In genomic region chr18:60981651-60982050, GRCh38 we compare ENCODE assay signal across 21 cellular contexts.
"Had no signal": no experiment of that assay in that cellular context is flagged by ENCODE, and none has a peak within 500 bp of the region (broad histone marks: within the 10 kb centered on the region; RNA-seq: fewer than 3 reads in every experiment).

No MANE protein-coding gene starts in this region.

- H3K36me3 Mint-ChIP-seq: activated naive CD8-positive, alpha-beta T cell treated with anti-CD3 and anti-CD28 coated beads for 36 hours; brain; natural killer cell; stimulated activated memory B cell treated with anti-CD40 and anti-IgM and Interleukin-4, amounts not matched to agents 10 μg/mL and 1 μg/mL and 100 μg/mL, for 72 hours; type B pancreatic cell had no signal

- DNase-seq: activated B cell treated with CpG ODN at 0.5 μM for 24 hours; activated CD4-positive, alpha-beta T cell treated with anti-CD3 and anti-CD28 coated beads for 36 hours; activated CD4-positive, alpha-beta T cell treated with anti-CD3 and anti-CD28 coated beads, Interleukin-2, amount 50 U/mL, for 4 hours; activated CD8-positive, alpha-beta memory T cell treated with anti-CD3 and anti-CD28 coated beads for 24 hours; activated CD8-positive, alpha-beta memory T cell treated with anti-CD3 and anti-CD28 coated beads, Interleukin-2, amount 50 U/mL, for 48 hours; activated naive CD4-positive, alpha-beta T cell treated with Interleukin-2 at 50 U/mL for 16 hours; activated naive CD8-positive, alpha-beta T cell treated with anti-CD3 and anti-CD28 coated beads for 36 hours; activated T-cell treated with anti-CD3 and anti-CD28 coated beads, Interleukin-2, amount 50 U/mL, for 4 hours; effector CD8-positive, alpha-beta T cell; midbrain; natural killer cell; small intestine; stimulated activated CD4-positive, alpha-beta T cell treated with anti-CD3 and anti-CD28 coated beads, Interleukin-2, amount 100 ng/mL, for 24 hours; T1000; testis had no signal

- H3K4me3 Mint-ChIP-seq: activated B cell treated with CpG ODN at 0.5 μM for 24 hours; activated CD4-positive, alpha-beta T cell treated with anti-CD3 and anti-CD28 coated beads for 36 hours; activated naive CD8-positive, alpha-beta T cell treated with anti-CD3 and anti-CD28 coated beads for 36 hours; activated T-cell treated with anti-CD3 and anti-CD28 coated beads, Interleukin-2, amount 50 U/mL, for 4 hours; brain; dendritic cell treated with granulocyte-macrophage colony-stimulating factor and Interleukin-4, amounts not matched to agents 40 ng/mL and 50 ng/mL, for 4 days; natural killer cell; stimulated activated memory B cell treated with anti-CD40 and anti-IgM and Interleukin-4, amounts not matched to agents 10 μg/mL and 1 μg/mL and 100 μg/mL, for 72 hours; type B pancreatic cell had no signal

- H3K27me3 ChIP-seq: neutrophil, testis, vagina had no signal

- H3K27ac Mint-ChIP-seq: activated B cell treated with CpG ODN at 0.5 μM for 24 hours; activated CD4-positive, alpha-beta T cell treated with anti-CD3 and anti-CD28 coated beads for 36 hours; activated naive CD8-positive, alpha-beta T cell treated with anti-CD3 and anti-CD28 coated beads for 36 hours; dendritic cell treated with granulocyte-macrophage colony-stimulating factor and Interleukin-4, amounts not matched to agents 40 ng/mL and 50 ng/mL, for 4 days; natural killer cell; stimulated activated memory B cell treated with anti-CD40 and anti-IgM and Interleukin-4, amounts not matched to agents 10 μg/mL and 1 μg/mL and 100 μg/mL, for 72 hours; type B pancreatic cell had no signal

- H3K9me3 Mint-ChIP-seq: activated naive CD8-positive, alpha-beta T cell treated with anti-CD3 and anti-CD28 coated beads for 36 hours; brain had no signal

- H3K9me3 ChIP-seq: neutrophil, testis, vagina had no signal

- H3K27ac ChIP-seq: neutrophil, testis, vagina had no signal

- H3K36me3 ChIP-seq: neutrophil, vagina had no signal

- H3K4me3 ChIP-seq: testis, vagina had no signal

- H3K4me1 ChIP-seq: testis, vagina had no signal

- H3K27me3 Mint-ChIP-seq: activated B cell treated with CpG ODN at 0.5 μM for 24 hours; activated CD4-positive, alpha-beta T cell treated with anti-CD3 and anti-CD28 coated beads for 36 hours; activated naive CD8-positive, alpha-beta T cell treated with anti-CD3 and anti-CD28 coated beads for 36 hours; dendritic cell treated with granulocyte-macrophage colony-stimulating factor and Interleukin-4, amounts not matched to agents 40 ng/mL and 50 ng/mL, for 4 days; stimulated activated memory B cell treated with anti-CD40 and anti-IgM and Interleukin-4, amounts not matched to agents 10 μg/mL and 1 μg/mL and 100 μg/mL, for 72 hours; type B pancreatic cell had no signal

- H3K4me1 Mint-ChIP-seq: activated B cell treated with CpG ODN at 0.5 μM for 24 hours; activated CD4-positive, alpha-beta T cell treated with anti-CD3 and anti-CD28 coated beads for 36 hours; activated naive CD8-positive, alpha-beta T cell treated with anti-CD3 and anti-CD28 coated beads for 36 hours; natural killer cell; stimulated activated memory B cell treated with anti-CD40 and anti-IgM and Interleukin-4, amounts not matched to agents 10 μg/mL and 1 μg/mL and 100 μg/mL, for 72 hours had no signal
